In genomic region chr16:66081967-66082366, GRCh38 we compare ENCODE assay signal across 1 cellular context.
A peak's percentile ranks its signal among the peaks of the same experiment; 100 is the strongest.
TF ChIP-seq lines count a peak whose summit lies in the region.

No MANE protein-coding gene starts in this region.

TF ChIP-seq in IMR-90, 13 proteins besides CTCF, POLR2A, EP300 and RAD21 (continued from another document):
- peak; percentile 89 for TF ChIP-seq FOS (IDR thresholded peaks at IDR 0.05; ENCODE audit: low read depth, low read length)
